Comparison of ENCODE assay signal across 20 cellular contexts in the genomic region with DNA sequence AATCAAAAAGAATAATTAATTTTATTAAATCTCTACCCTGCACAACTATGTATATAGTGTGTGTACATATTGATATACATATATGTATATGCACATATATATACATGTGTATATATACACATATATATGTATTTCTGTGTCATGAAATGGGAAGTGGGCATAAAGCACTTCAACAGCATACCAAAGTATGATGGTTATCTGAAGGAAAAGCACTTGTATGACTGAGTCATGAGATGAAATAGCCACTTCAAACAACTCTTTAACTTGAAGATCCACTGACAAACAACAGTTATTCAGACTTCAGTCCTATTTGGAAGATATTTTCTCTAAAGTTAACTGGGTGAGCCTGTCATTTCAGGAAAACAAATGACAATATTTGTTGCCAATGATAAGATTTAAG. TPM values are rescaled to one million over a fixed set of nuclear protein-coding genes. Genes with fewer than 3 reads are reported as not detected.
DNase-seq lines count a peak whose midpoint lies in the region; ATAC-seq, FAIRE-seq and TF ChIP-seq lines count a peak whose summit lies in the region.
"Had no signal": no experiment of that assay in that cellular context is flagged by ENCODE, and none has a peak within 500 bp of the region (broad histone marks: within the 10 kb centered on the region; RNA-seq: fewer than 3 reads in every experiment).

No MANE protein-coding gene starts in this region.

- H3K4me3 ChIP-seq in bronchial epithelial cell (ENCODE audit: low read depth, low read length) (no peak overlapping the region), mesenchymal stem cell (ENCODE audit: insufficient read depth in 1 of 2, low read depth in 1 of 2, low read length in 2 of 2) (no peak overlapping the region)

- H4K8ac ChIP-seq in mesenchymal stem cell (ENCODE audit: low read length) = no peak overlapping the region

- no peaks in the 10 kb centered on the region for H3K36me3 ChIP-seq in bronchial epithelial cell (ENCODE audit: control insufficient read depth, insufficient read depth, low read length)
- H3K36me3 ChIP-seq in mesenchymal stem cell (ENCODE audit: control insufficient read depth in 1 of 2, insufficient read depth in 2 of 2, low read depth in 1 of 2, low read length in 2 of 2) = no peaks in the 10 kb centered on the region

- no peak overlapping the region for H2BK15ac ChIP-seq in mesenchymal stem cell (ENCODE audit: low read depth, poor library complexity, severe bottlenecking)

- H3K27me3 ChIP-seq in bronchial epithelial cell (ENCODE audit: control insufficient read depth, insufficient read depth, low read length) (no peaks in the 10 kb centered on the region), mesenchymal stem cell (ENCODE audit: control insufficient read depth in 1 of 2, insufficient read depth in 1 of 2, low read length in 2 of 2) (peaks cover 0 to 45% of the 10 kb centered on the region in 2 experiments)

- no peaks in the 10 kb centered on the region for H3K79me1 ChIP-seq in mesenchymal stem cell (replicated peaks; ENCODE audit: low read length, poor library complexity, severe bottlenecking)

- H3K9ac ChIP-seq in mesenchymal stem cell (ENCODE audit: low read length) = no peak overlapping the region

- ATAC-seq in GM21825 (IDR thresholded peaks at IDR 0.05; ENCODE audit: unreplicated experiment) (no peak), HG03565 (IDR thresholded peaks at IDR 0.05; ENCODE audit: unreplicated experiment) (no peak)

- H3K9me3 ChIP-seq in mesenchymal stem cell (ENCODE audit: control insufficient read depth, low read length) = no peaks in the 10 kb centered on the region

- no peak overlapping the region for H3K23ac ChIP-seq in mesenchymal stem cell (ENCODE audit: low read length in 2 of 2)

- no peak overlapping the region for H3K27ac ChIP-seq in mesenchymal stem cell (ENCODE audit: low read length, poor library complexity, severe bottlenecking)
- H3K27ac ChIP-seq: RWPE1 had no signal

- no peak overlapping the region for H3K4ac ChIP-seq in mesenchymal stem cell (ENCODE audit: low read depth in 1 of 2, low read length in 2 of 2)

- H3K18ac ChIP-seq in mesenchymal stem cell (ENCODE audit: low read depth in 1 of 2, low read length in 2 of 2) = no peak overlapping the region

- H2BK12ac ChIP-seq in mesenchymal stem cell (ENCODE audit: low read length in 2 of 2) = no peak overlapping the region

- no peak overlapping the region for H2BK120ac ChIP-seq in mesenchymal stem cell (ENCODE audit: low read depth, low read length)

- H2BK5ac ChIP-seq in mesenchymal stem cell (ENCODE audit: low read depth, low read length, poor library complexity, severe bottlenecking) = no peak overlapping the region

- H2AK5ac ChIP-seq in mesenchymal stem cell (ENCODE audit: low read length, severe bottlenecking) = no peak overlapping the region

- no peak for TF ChIP-seq CTCF in bronchial epithelial cell (IDR thresholded peaks at IDR 0.05; ENCODE audit: insufficient read depth, low read length, severe bottlenecking)

- FAIRE-seq in bronchial epithelial cell (lab: Jason Lieb, UNC) = no peak

- peak; percentile 18 for DNase-seq in COLO829 (ENCODE audit: low spot score)
- peak; percentile 11 for DNase-seq in LoVo (ENCODE audit: low spot score)
- DNase-seq in bronchial epithelial cell (ENCODE audit: low read depth) = peak; percentile 43
- peak; percentile 6 for DNase-seq in mesenchymal stem cell
- no peak for DNase-seq in RPMI8226
- DNase-seq in activated CD4-positive, alpha-beta T cell treated with anti-CD3 and anti-CD28 coated beads, Interleukin-2, amount 50 U/mL, for 1 hour = no peak
- DNase-seq: CD4-positive, alpha-beta T cell; DMS153; H9; KBM-7; NCI-H1417; NCI-H187; NCI-H2107; NCI-H510A treated with DMSO at 0.1 percent for 48 hours; NCI-H774 had no signal

- H3K4me1 ChIP-seq in mesenchymal stem cell (ENCODE audit: control insufficient read depth, insufficient read depth, low read depth, low read length) = no peaks in the 10 kb centered on the region

- no peak overlapping the region for H3K14ac ChIP-seq in mesenchymal stem cell (ENCODE audit: low read length in 2 of 2)

- H4K91ac ChIP-seq in mesenchymal stem cell (ENCODE audit: low read length) = no peak overlapping the region

- H3K4me2 ChIP-seq in mesenchymal stem cell (ENCODE audit: low read length, poor library complexity, severe bottlenecking) = no peak overlapping the region

- no peak overlapping the region for H2AFZ ChIP-seq in mesenchymal stem cell (ENCODE audit: low read depth, low read length)

RNA-seq across cellular contexts. Expression of a gene that starts 16.3 kb away (rescaled TPM):
- total RNA-seq in bronchial epithelial cell = 21.0 and 32.1 TPM in 2 replicates
- 0.01 TPM for polyA plus RNA-seq in mesenchymal stem cell (2013, experiment 1 of 2)
- polyA plus RNA-seq in mesenchymal stem cell (2013, experiment 2 of 2) = not detected
- total RNA-seq: A172; CD4-positive, alpha-beta T cell; OCI-LY7 had no signal

RNA-seq across cellular contexts. Expression of a gene that starts 59.6 kb away (rescaled TPM):
- total RNA-seq in bronchial epithelial cell = 2.6 and 3.8 TPM in 2 replicates
- polyA plus RNA-seq in mesenchymal stem cell (2013, experiment 1 of 2) = 9.2 TPM
- polyA plus RNA-seq in mesenchymal stem cell (2013, experiment 2 of 2) = 9.6 TPM
- total RNA-seq: A172 had no signal

Comparison
In these comparisons a context has a peak if more than half of its experiments do, and no peak if none do; other contexts are left out.
1. DNase-seq: peak in COLO829 (single experiment), LoVo (single experiment), bronchial epithelial cell (single experiment) and mesenchymal stem cell (single experiment); none in RPMI8226 (single experiment) and activated CD4-positive, alpha-beta T cell treated with anti-CD3 and anti-CD28 coated beads, Interleukin-2, amount 50 U/mL, for 1 hour (single experiment).